Comparison of ENCODE assay signal across 17 cellular contexts in genomic region chr1:108066808-108067207, GRCh38.
DNase-seq lines count a peak whose midpoint lies in the region; ATAC-seq and TF ChIP-seq lines count a peak whose summit lies in the region.
"Had no signal": no experiment of that assay in that cellular context is flagged by ENCODE, and none has a peak within 500 bp of the region (broad histone marks: within the 10 kb centered on the region; RNA-seq: fewer than 3 reads in every experiment).

No MANE protein-coding gene starts in this region.

- ATAC-seq in activated CD8-positive, alpha-beta T cell treated with anti-CD3 and anti-CD28 coated beads for 36 hours, result peak; percentile 60
- ATAC-seq in activated CD8-positive, alpha-beta T cell treated with anti-CD3 and anti-CD28 coated beads, Interleukin-2, amount 10 ng/mL, durations not matched to agents 7 days and 5 days, result no peak
- no peak for ATAC-seq in GM21390 (IDR thresholded peaks at IDR 0.05; ENCODE audit: unreplicated experiment)
- ATAC-seq: A549; CD8-positive, alpha-beta T cell had no signal

- no peaks in the 10 kb centered on the region for H3K27me3 Mint-ChIP-seq in activated CD8-positive, alpha-beta T cell treated with anti-CD3 and anti-CD28 coated beads for 36 hours
- H3K27me3 Mint-ChIP-seq in activated CD8-positive, alpha-beta T cell treated with anti-CD3 and anti-CD28 coated beads, Interleukin-2, amount 10 ng/mL, durations not matched to agents 7 days and 5 days (ENCODE audit: low read depth), result no peaks in the 10 kb centered on the region
- H3K27me3 Mint-ChIP-seq in activated naive CD8-positive, alpha-beta T cell treated with anti-CD3 and anti-CD28 coated beads for 36 hours, result no peaks in the 10 kb centered on the region
- H3K27me3 Mint-ChIP-seq in dendritic cell treated with granulocyte-macrophage colony-stimulating factor and Interleukin-4, amounts not matched to agents 40 ng/mL and 50 ng/mL, for 4 days, result no peaks in the 10 kb centered on the region
- H3K27me3 Mint-ChIP-seq: CD4-positive, alpha-beta T cell had no signal

- H3K9me3 Mint-ChIP-seq in activated CD8-positive, alpha-beta T cell treated with anti-CD3 and anti-CD28 coated beads for 36 hours, result peaks cover 5% of the 10 kb centered on the region
- H3K9me3 Mint-ChIP-seq in activated CD8-positive, alpha-beta T cell treated with anti-CD3 and anti-CD28 coated beads, Interleukin-2, amount 10 ng/mL, durations not matched to agents 7 days and 5 days (ENCODE audit: insufficient read depth), result peaks cover 7% of the 10 kb centered on the region
- H3K9me3 Mint-ChIP-seq in activated naive CD8-positive, alpha-beta T cell treated with anti-CD3 and anti-CD28 coated beads for 36 hours, result peaks cover 11% of the 10 kb centered on the region
- H3K9me3 Mint-ChIP-seq in dendritic cell treated with granulocyte-macrophage colony-stimulating factor and Interleukin-4, amounts not matched to agents 40 ng/mL and 50 ng/mL, for 4 days, result peaks cover 14% of the 10 kb centered on the region
- H3K9me3 Mint-ChIP-seq: CD8-positive, alpha-beta T cell had no signal

- peaks cover 31% of the 10 kb centered on the region for H3K4me1 Mint-ChIP-seq in activated CD8-positive, alpha-beta T cell treated with anti-CD3 and anti-CD28 coated beads for 36 hours (ENCODE audit: low read depth)
- H3K4me1 Mint-ChIP-seq in activated CD8-positive, alpha-beta T cell treated with anti-CD3 and anti-CD28 coated beads, Interleukin-2, amount 10 ng/mL, durations not matched to agents 7 days and 5 days (ENCODE audit: low read depth), result peaks cover 21% of the 10 kb centered on the region
- H3K4me1 Mint-ChIP-seq in activated naive CD8-positive, alpha-beta T cell treated with anti-CD3 and anti-CD28 coated beads for 36 hours, result peaks cover 29% of the 10 kb centered on the region
- peaks cover 63% of the 10 kb centered on the region for H3K4me1 Mint-ChIP-seq in dendritic cell treated with granulocyte-macrophage colony-stimulating factor and Interleukin-4, amounts not matched to agents 40 ng/mL and 50 ng/mL, for 4 days (ENCODE audit: low read depth)

- H3K36me3 Mint-ChIP-seq in activated CD8-positive, alpha-beta T cell treated with anti-CD3 and anti-CD28 coated beads for 36 hours (ENCODE audit: low read depth), result no peaks in the 10 kb centered on the region
- peaks cover 4% of the 10 kb centered on the region for H3K36me3 Mint-ChIP-seq in activated CD8-positive, alpha-beta T cell treated with anti-CD3 and anti-CD28 coated beads, Interleukin-2, amount 10 ng/mL, durations not matched to agents 7 days and 5 days (ENCODE audit: low read depth)
- H3K36me3 Mint-ChIP-seq in activated naive CD8-positive, alpha-beta T cell treated with anti-CD3 and anti-CD28 coated beads for 36 hours, result no peaks in the 10 kb centered on the region
- H3K36me3 Mint-ChIP-seq in dendritic cell treated with granulocyte-macrophage colony-stimulating factor and Interleukin-4, amounts not matched to agents 40 ng/mL and 50 ng/mL, for 4 days (ENCODE audit: low read depth), result peaks cover 42% of the 10 kb centered on the region
- H3K36me3 Mint-ChIP-seq: CD8-positive, alpha-beta T cell had no signal

- POLR2A ChIA-PET in activated CD8-positive, alpha-beta T cell treated with anti-CD3 and anti-CD28 coated beads for 36 hours (lab: Charles Lee), result no interaction called here
- POLR2A ChIA-PET in activated CD8-positive, alpha-beta T cell treated with anti-CD3 and anti-CD28 coated beads, Interleukin-2, amount 10 ng/mL, durations not matched to agents 7 days and 5 days (lab: Charles Lee), result no interaction called here

- CTCF ChIA-PET in activated CD8-positive, alpha-beta T cell treated with anti-CD3 and anti-CD28 coated beads for 36 hours (lab: Charles Lee), result interaction anchor here (1.1 kb wide), 1 partner anchor 53 kb away, joined by 3 read pairs; no protein-coding TSS in a partner anchor
- CTCF ChIA-PET in activated CD8-positive, alpha-beta T cell treated with anti-CD3 and anti-CD28 coated beads, Interleukin-2, amount 10 ng/mL, durations not matched to agents 7 days and 5 days (lab: Charles Lee), result interaction anchor here (1.9 kb wide), 1 partner anchor 284 kb away, joined by 6 read pairs; no protein-coding TSS in a partner anchor

- intact Hi-C loops in activated CD8-positive, alpha-beta T cell treated with anti-CD3 and anti-CD28 coated beads for 36 hours (cut with micrococcal nuclease), result no loop called here
- intact Hi-C loops in dendritic cell treated with granulocyte-macrophage colony-stimulating factor and Interleukin-4, amounts not matched to agents 40 ng/mL and 50 ng/mL, for 4 days (cut with micrococcal nuclease), result no loop called here

- H3K27ac Mint-ChIP-seq in activated CD8-positive, alpha-beta T cell treated with anti-CD3 and anti-CD28 coated beads for 36 hours, result no peak overlapping the region
- no peak overlapping the region for H3K27ac Mint-ChIP-seq in activated CD8-positive, alpha-beta T cell treated with anti-CD3 and anti-CD28 coated beads, Interleukin-2, amount 10 ng/mL, durations not matched to agents 7 days and 5 days
- H3K27ac Mint-ChIP-seq in activated naive CD8-positive, alpha-beta T cell treated with anti-CD3 and anti-CD28 coated beads for 36 hours, result peak overlapping the region; percentile 6
- H3K27ac Mint-ChIP-seq in dendritic cell treated with granulocyte-macrophage colony-stimulating factor and Interleukin-4, amounts not matched to agents 40 ng/mL and 50 ng/mL, for 4 days, result peak overlapping the region; percentile 12
- H3K27ac Mint-ChIP-seq: CD4-positive, alpha-beta T cell; CD8-positive, alpha-beta T cell had no signal

- no peak for TF ChIP-seq CTCF in activated CD8-positive, alpha-beta T cell treated with anti-CD3 and anti-CD28 coated beads for 36 hours (IDR thresholded peaks at IDR 0.05)

- no peak overlapping the region for H3K4me3 Mint-ChIP-seq in activated CD8-positive, alpha-beta T cell treated with anti-CD3 and anti-CD28 coated beads for 36 hours
- no peak overlapping the region for H3K4me3 Mint-ChIP-seq in activated CD8-positive, alpha-beta T cell treated with anti-CD3 and anti-CD28 coated beads, Interleukin-2, amount 10 ng/mL, durations not matched to agents 7 days and 5 days
- no peak overlapping the region for H3K4me3 Mint-ChIP-seq in activated naive CD8-positive, alpha-beta T cell treated with anti-CD3 and anti-CD28 coated beads for 36 hours
- H3K4me3 Mint-ChIP-seq in dendritic cell treated with granulocyte-macrophage colony-stimulating factor and Interleukin-4, amounts not matched to agents 40 ng/mL and 50 ng/mL, for 4 days, result no peak overlapping the region
- H3K4me3 Mint-ChIP-seq: CD14-positive monocyte; CD4-positive, alpha-beta T cell; CD8-positive, alpha-beta T cell had no signal

- DNase-seq in activated CD8-positive, alpha-beta T cell treated with anti-CD3 and anti-CD28 coated beads for 36 hours, result no peak
- no peak for DNase-seq in activated CD8-positive, alpha-beta T cell treated with anti-CD3 and anti-CD28 coated beads, Interleukin-2, amount 10 ng/mL, durations not matched to agents 7 days and 5 days
- DNase-seq in NCI-H226 (peak; percentile 37), CD1c-positive myeloid dendritic cell (ENCODE audit: extremely low spot score) (no peak)
- no peak for DNase-seq in activated naive CD8-positive, alpha-beta T cell treated with anti-CD3 and anti-CD28 coated beads for 36 hours
- DNase-seq: BE2C; C1 segment of cervical spinal cord; Caco-2; Calu3; CD4-positive, alpha-beta T cell; CD8-positive, alpha-beta T cell; DMS79 treated with DMSO at 0.1 percent for 48 hours; GF-D8 had no signal

Comparison
In these comparisons a context has a peak if more than half of its experiments do, and no peak if none do; other contexts are left out.
1. H3K27ac Mint-ChIP-seq: peak in activated naive CD8-positive, alpha-beta T cell treated with anti-CD3 and anti-CD28 coated beads for 36 hours (single experiment) and dendritic cell treated with granulocyte-macrophage colony-stimulating factor and Interleukin-4, amounts not matched to agents 40 ng/mL and 50 ng/mL, for 4 days (single experiment); none in activated CD8-positive, alpha-beta T cell treated with anti-CD3 and anti-CD28 coated beads for 36 hours (single experiment) and activated CD8-positive, alpha-beta T cell treated with anti-CD3 and anti-CD28 coated beads, Interleukin-2, amount 10 ng/mL, durations not matched to agents 7 days and 5 days (single experiment).